In genomic region chr15:33425149-33425548, GRCh38 we compare ENCODE assay signal across 16 cellular contexts.
DNase-seq lines count a peak whose midpoint lies in the region; ATAC-seq, FAIRE-seq and TF ChIP-seq lines count a peak whose summit lies in the region.
"Had no signal": no experiment of that assay in that cellular context is flagged by ENCODE, and none has a peak within 500 bp of the region (broad histone marks: within the 10 kb centered on the region; RNA-seq: fewer than 3 reads in every experiment).

No MANE protein-coding gene starts in this region.

- no peak overlapping the region for H2AFZ ChIP-seq in Karpas-422 (ENCODE audit: low read length)

- H3K4me3 ChIP-seq in upper lobe of right lung (no peak overlapping the region), Karpas-422 (ENCODE audit: low read length) (no peak overlapping the region)
- H3K4me3 ChIP-seq: SJSA1 had no signal

- no peak for TF ChIP-seq POLR2A in GM12892 (IDR thresholded peaks at IDR 0.05; ENCODE audit: low read depth, low read length)

- TF ChIP-seq CTCF in upper lobe of right lung (IDR thresholded peaks at IDR 0.05) = no peak

- no peaks in the 10 kb centered on the region for H4K20me1 ChIP-seq in Karpas-422 (ENCODE audit: insufficient read depth, low read depth, low read length)

- DNase-seq in AG20443 (ENCODE audit: low spot score) (peak; percentile 14), HT1080 (ENCODE audit: low read depth) (peak; percentile 28), epithelial cell of prostate (ENCODE audit: low read depth, low spot score) (peak; percentile 81), kidney tubule cell (ENCODE audit: low spot score) (peak; percentile 31), upper lobe of right lung (no peak), Karpas-422 (no peak), GM12892 (ENCODE audit: insufficient read length) (no peak), hepatic stellate cell (ENCODE audit: low spot score) (no peak)
- DNase-seq: activated CD4-positive, alpha-beta T cell treated with anti-CD3 and anti-CD28 coated beads for 48 hours; cerebellar nuclear complex; COR-L47; naive B cell; NCI-H1694 treated with DMSO at 0.1 percent for 48 hours; stimulated activated naive CD8-positive, alpha-beta T cell treated with anti-CD3 and anti-CD28 coated beads, Interleukin-15, amount 100 ng/mL, for 72 hours; T-helper 9 cell had no signal

- no peak overlapping the region for H3K9ac ChIP-seq in Karpas-422 (ENCODE audit: low read length)

- no peak overlapping the region for H3K4me2 ChIP-seq in Karpas-422 (ENCODE audit: low read depth, low read length, poor library complexity, severe bottlenecking)

- no peak for ATAC-seq in upper lobe of right lung
- ATAC-seq: stimulated activated naive CD8-positive, alpha-beta T cell treated with anti-CD3 and anti-CD28 coated beads, Interleukin-15, amount 100 ng/mL, for 72 hours had no signal

- H3K27ac ChIP-seq in epithelial cell of prostate = peak overlapping the region; percentile 24
- H3K27ac ChIP-seq in upper lobe of right lung = no peak overlapping the region
- no peak overlapping the region for H3K27ac ChIP-seq in Karpas-422 (ENCODE audit: low read length)
- H3K27ac ChIP-seq: SJSA1 had no signal

- H3K36me3 ChIP-seq in upper lobe of right lung = no peaks in the 10 kb centered on the region
- H3K36me3 ChIP-seq in Karpas-422 (ENCODE audit: insufficient read depth, low read length) = no peaks in the 10 kb centered on the region
- H3K36me3 ChIP-seq: SJSA1 had no signal

- intact Hi-C loops in upper lobe of right lung (cut with DNase I) = no loop called here

- H3K9me2 ChIP-seq in Karpas-422 (replicated peaks; ENCODE audit: insufficient read depth, low read length) = no peaks in the 10 kb centered on the region

- H3K9me3 ChIP-seq in upper lobe of right lung (no peaks in the 10 kb centered on the region), Karpas-422 (ENCODE audit: low read length) (no peaks in the 10 kb centered on the region)
- H3K9me3 ChIP-seq: SJSA1 had no signal

- no peak for FAIRE-seq in GM12892 (lab: Jason Lieb, UNC)

- no peaks in the 10 kb centered on the region for H3K4me1 ChIP-seq in upper lobe of right lung
- H3K4me1 ChIP-seq in Karpas-422 (ENCODE audit: low read length) = no peaks in the 10 kb centered on the region
- H3K4me1 ChIP-seq: SJSA1 had no signal

- H3K79me2 ChIP-seq in Karpas-422 (ENCODE audit: low read length) = no peaks in the 10 kb centered on the region

- H3K27me3 ChIP-seq in upper lobe of right lung = no peaks in the 10 kb centered on the region
- H3K27me3 ChIP-seq in Karpas-422 (ENCODE audit: low read length) = no peaks in the 10 kb centered on the region
- H3K27me3 ChIP-seq: SJSA1 had no signal

Comparison
In these comparisons a context has a peak if more than half of its experiments do, and no peak if none do; other contexts are left out.
1. DNase-seq: peak in AG20443 (single experiment), HT1080 (single experiment), epithelial cell of prostate (single experiment) and kidney tubule cell (single experiment); none in upper lobe of right lung (single experiment), Karpas-422 (single experiment), GM12892 (single experiment) and hepatic stellate cell (single experiment).